8 cellular contexts compared by ENCODE assay signal in genomic region chr2:54665436-54665856, GRCh38. TPM values are rescaled to one million over a fixed set of nuclear protein-coding genes. Genes with fewer than 3 reads are reported as not detected.
DNase-seq lines count a peak whose midpoint lies in the region; ATAC-seq and TF ChIP-seq lines count a peak whose summit lies in the region.

No MANE protein-coding gene starts in this region.

- WGBS in liver: 29% methylated on average over 3 of the region's 3 CpGs

- no peaks in the 10 kb centered on the region for H3K79me2 ChIP-seq in DND-41 (ENCODE audit: insufficient read depth, low read length)

- TF ChIP-seq RAD21 in liver (IDR thresholded peaks at IDR 0.05): peak; percentile 63 to 69

- H3K4me1 ChIP-seq in DND-41 (ENCODE audit: insufficient read depth, low read length): no peaks in the 10 kb centered on the region
- H3K4me1 ChIP-seq in liver (ENCODE audit: control insufficient read depth in 4 of 4, insufficient read depth in 4 of 4, low read length in 3 of 4): peaks cover 11 to 65% (median 58%) of the 10 kb centered on the region in 4 donors

- H3K4me2 ChIP-seq in DND-41 (ENCODE audit: insufficient read depth, low read length): no peak overlapping the region

- DNase-seq in DND-41 (peak; percentile 42), SHP77 (lab: John Stamatoyannopoulos, UW) (peak; percentile 78 to 85), caudate nucleus (lab: John Stamatoyannopoulos, UW) (peak in 1 of 61 donors; percentile 24)
- peak in 5 of 6 experiments; percentile 7 to 38 (median 22) for DNase-seq in stimulated activated naive CD4-positive, alpha-beta T cell (lab: John Stamatoyannopoulos, UW)

- no peak overlapping the region for H3K4me3 ChIP-seq in DND-41 (ENCODE audit: low read depth in 1 of 2, low read length in 2 of 2)
- H3K4me3 ChIP-seq in liver (ENCODE audit: low read depth in 1 of 3, low read length in 3 of 3): no peak overlapping the region

- no peak overlapping the region for H3K9ac ChIP-seq in DND-41 (ENCODE audit: low read depth, low read length)
- H3K9ac ChIP-seq in liver (ENCODE audit: low read depth in 1 of 2, low read length in 2 of 2): no peak overlapping the region

- ATAC-seq in DND-41 (ENCODE audit: insufficient read depth, low read depth): peak; percentile 71
- ATAC-seq in HG03354 (IDR thresholded peaks at IDR 0.05; ENCODE audit: poor library complexity, severe bottlenecking, unreplicated experiment): peak; percentile 67
- ATAC-seq in GM19452 (IDR thresholded peaks at IDR 0.05; ENCODE audit: unreplicated experiment): no peak
- ATAC-seq in HG03139 (IDR thresholded peaks at IDR 0.05; ENCODE audit: unreplicated experiment): no peak

- H3K9me3 ChIP-seq in DND-41 (ENCODE audit: insufficient read depth, low read length, severe bottlenecking) (no peaks in the 10 kb centered on the region), liver (ENCODE audit: control insufficient read depth in 4 of 4, low read length in 3 of 4) (no peaks in the 10 kb centered on the region)

- H3K36me3 ChIP-seq in DND-41 (ENCODE audit: insufficient read depth, low read length): peaks cover 85% of the 10 kb centered on the region
- H3K36me3 ChIP-seq in liver (ENCODE audit: control insufficient read depth in 4 of 4, insufficient read depth in 3 of 4, low read depth in 1 of 4, low read length in 3 of 4): peaks cover 0 to 48% (median 38%) of the 10 kb centered on the region in 4 donors

- TF ChIP-seq CTCF in DND-41 (IDR thresholded peaks at IDR 0.05; ENCODE audit: borderline replicate concordance, extremely low read depth, low read length, poor library complexity, severe bottlenecking) (peak; percentile 71), liver (IDR thresholded peaks at IDR 0.05; ENCODE audit: low read depth, low read length, missing input control) (peak; percentile 46)

- H3K27me3 ChIP-seq in DND-41 (ENCODE audit: insufficient read depth, low read length, poor library complexity) (no peaks in the 10 kb centered on the region), liver (ENCODE audit: control insufficient read depth in 4 of 4, insufficient read depth in 4 of 4, low read length in 3 of 4) (no peaks in the 10 kb centered on the region)

- H2AFZ ChIP-seq in DND-41 (ENCODE audit: low read depth, low read length): no peak overlapping the region

- H3K27ac ChIP-seq in DND-41 (ENCODE audit: low read length): no peak overlapping the region
- peak overlapping the region; percentile 91 for H3K27ac ChIP-seq in caudate nucleus (ENCODE audit: low read depth, low read length)
- peak overlapping the region; percentile 55 to 66 for H3K27ac ChIP-seq in liver (ENCODE audit: low read depth in 1 of 2, low read length in 2 of 2)

- H4K20me1 ChIP-seq in DND-41 (ENCODE audit: insufficient read depth, low read length): no peaks in the 10 kb centered on the region

TF ChIP-seq in liver, 16 proteins besides CTCF, POLR2A, EP300 and RAD21:
- no peak for TF ChIP-seq FOXA2 (IDR thresholded peaks at IDR 0.05)
- TF ChIP-seq RXRA (IDR thresholded peaks at IDR 0.05): no peak
- TF ChIP-seq, protein P1, sequence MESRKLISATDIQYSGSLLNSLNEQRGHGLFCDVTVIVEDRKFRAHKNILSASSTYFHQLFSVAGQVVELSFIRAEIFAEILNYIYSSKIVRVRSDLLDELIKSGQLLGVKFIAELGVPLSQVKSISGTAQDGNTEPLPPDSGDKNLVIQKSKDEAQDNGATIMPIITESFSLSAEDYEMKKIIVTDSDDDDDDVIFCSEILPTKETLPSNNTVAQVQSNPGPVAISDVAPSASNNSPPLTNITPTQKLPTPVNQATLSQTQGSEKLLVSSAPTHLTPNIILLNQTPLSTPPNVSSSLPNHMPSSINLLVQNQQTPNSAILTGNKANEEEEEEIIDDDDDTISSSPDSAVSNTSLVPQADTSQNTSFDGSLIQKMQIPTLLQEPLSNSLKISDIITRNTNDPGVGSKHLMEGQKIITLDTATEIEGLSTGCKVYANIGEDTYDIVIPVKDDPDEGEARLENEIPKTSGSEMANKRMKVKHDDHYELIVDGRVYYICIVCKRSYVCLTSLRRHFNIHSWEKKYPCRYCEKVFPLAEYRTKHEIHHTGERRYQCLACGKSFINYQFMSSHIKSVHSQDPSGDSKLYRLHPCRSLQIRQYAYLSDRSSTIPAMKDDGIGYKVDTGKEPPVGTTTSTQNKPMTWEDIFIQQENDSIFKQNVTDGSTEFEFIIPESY (IDR thresholded peaks at IDR 0.05): no peak
- no peak for TF ChIP-seq HNF4A (conservative IDR thresholded peaks at IDR 0.05)
- TF ChIP-seq YY1 (IDR thresholded peaks at IDR 0.05): no peak
- TF ChIP-seq GABPA (IDR thresholded peaks at IDR 0.05 in 1 of 2, conservative IDR thresholded peaks at IDR 0.05 in 1 of 2): no peak
- TF ChIP-seq TAF1 (conservative IDR thresholded peaks at IDR 0.05): no peak
- TF ChIP-seq, protein P2, sequence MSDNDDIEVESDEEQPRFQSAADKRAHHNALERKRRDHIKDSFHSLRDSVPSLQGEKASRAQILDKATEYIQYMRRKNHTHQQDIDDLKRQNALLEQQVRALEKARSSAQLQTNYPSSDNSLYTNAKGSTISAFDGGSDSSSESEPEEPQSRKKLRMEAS (IDR thresholded peaks at IDR 0.05): no peak
- no peak for TF ChIP-seq SP1 (IDR thresholded peaks at IDR 0.05)
TF ChIP-seq in liver: peak in this region for 0.

RNA-seq across cellular contexts. Expression of gene EML6, which starts 58.0 kb away (rescaled TPM):
- total RNA-seq in liver: 1 to 10 TPM; 1.7 to 3.0 TPM
- 1 to 10 TPM in 1 of 2 donors, under 1 TPM in 1; 0.33 to 1.2 TPM for polyA plus RNA-seq in liver

Comparison
In these comparisons a context has a peak if more than half of its experiments do, and no peak if none do; other contexts are left out.
1. ATAC-seq: peak in DND-41 (single experiment) and HG03354 (single experiment); none in GM19452 (single experiment) and HG03139 (single experiment).